ENCODE assay signal across 18 cellular contexts in the genomic region with DNA sequence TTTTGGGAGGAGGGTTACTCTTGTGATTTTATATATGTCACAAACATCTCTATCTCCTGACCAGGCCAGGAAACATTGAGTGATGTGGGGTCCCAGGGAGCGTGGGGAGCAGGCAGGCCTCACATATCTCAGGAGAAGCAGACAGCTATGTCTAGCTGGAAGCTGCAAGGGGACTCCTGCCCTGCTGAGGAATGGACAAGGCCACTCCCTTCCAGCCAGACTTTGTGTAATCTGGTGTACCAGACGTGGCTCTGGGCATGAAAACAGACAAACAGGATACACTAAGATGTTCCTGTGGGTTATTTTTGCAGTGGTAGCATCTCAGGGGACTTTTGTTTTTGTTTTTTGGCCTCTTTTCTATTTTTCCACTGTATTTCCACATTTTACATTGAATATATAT. TPM values are rescaled to one million over a fixed set of nuclear protein-coding genes. Genes with fewer than 3 reads are reported as not detected.
DNase-seq lines count a peak whose midpoint lies in the region; ATAC-seq and TF ChIP-seq lines count a peak whose summit lies in the region.
"Had no signal": no experiment of that assay in that cellular context is flagged by ENCODE, and none has a peak within 500 bp of the region (broad histone marks: within the 10 kb centered on the region; RNA-seq: fewer than 3 reads in every experiment).

No MANE protein-coding gene starts in this region.

- H3K9me3 Mint-ChIP-seq in MCF 10A (ENCODE audit: unreplicated experiment), result peaks cover 7% of the 10 kb centered on the region
- H3K9me3 Mint-ChIP-seq: CD8-positive, alpha-beta T cell; memory B cell had no signal

- DNase-seq in MCF 10A (ENCODE audit: unreplicated experiment), result no peak
- DNase-seq in breast epithelium (ENCODE audit: low spot score in 2 of 2), result no peak
- peak; percentile 13 for DNase-seq in ecto neural progenitor cell (ENCODE audit: low spot score)
- no peak for DNase-seq in lower lobe of right lung
- peak in 1 of 2 donors; percentile 45 for DNase-seq in tibial nerve (ENCODE audit: low spot score in 2 of 2)
- DNase-seq in activated effector memory CD4-positive, alpha-beta T cell treated with Interleukin-2 at 50 U/mL for 16 hours, result no peak
- DNase-seq in NCI-H1694 (lab: John Stamatoyannopoulos, UW), result no peak
- DNase-seq in NCI-H1417 treated with DMSO at 0.1 percent for 48 hours (lab: John Stamatoyannopoulos, UW), result no peak
- DNase-seq: 8988T; amygdala; CD8-positive, alpha-beta T cell; H7; NCI-H1105; NCI-H226; occipital lobe; SJCRH30 had no signal

- no peaks in the 10 kb centered on the region for H3K4me1 ChIP-seq in breast epithelium
- H3K4me1 ChIP-seq in lower lobe of right lung, result peaks cover 19% of the 10 kb centered on the region
- peaks cover 0 to 47% (median 13%) of the 10 kb centered on the region in 4 donors for H3K4me1 ChIP-seq in tibial nerve
- H3K4me1 ChIP-seq: SJCRH30 had no signal

- BruUV-seq in MCF 10A (replicated peaks; lab: Mats Ljungman, UMichigan), result no TSS peak

- no peaks in the 10 kb centered on the region for H3K27me3 Mint-ChIP-seq in MCF 10A (ENCODE audit: insufficient read depth, unreplicated experiment)

- CTCF ChIA-PET in MCF 10A (lab: Yijun Ruan, JAX), result interaction anchor here (0.6 to 2.2 kb wide), 8 partner anchors 10 to 109 kb away, joined by 3 to 10 read pairs (median 4); no protein-coding TSS in a partner anchor

- ATAC-seq in lower lobe of right lung, result no peak
- ATAC-seq: CD8-positive, alpha-beta T cell had no signal

- H3K27ac ChIP-seq in breast epithelium (no peak overlapping the region), lower lobe of right lung (peak overlapping the region; percentile 60), tibial nerve (peak overlapping the region in 3 of 4 donors; percentile 2 to 78 (median 73))
- H3K27ac ChIP-seq: SJCRH30 had no signal

- H3K36me3 Mint-ChIP-seq in MCF 10A (ENCODE audit: insufficient read depth, unreplicated experiment), result no peaks in the 10 kb centered on the region
- H3K36me3 Mint-ChIP-seq: CD8-positive, alpha-beta T cell had no signal

- H3K36me3 ChIP-seq in breast epithelium (no peaks in the 10 kb centered on the region), lower lobe of right lung (no peaks in the 10 kb centered on the region), tibial nerve (no peaks in the 10 kb centered on the region)
- H3K36me3 ChIP-seq: SJCRH30 had no signal

- H3K9me3 ChIP-seq in breast epithelium, result no peaks in the 10 kb centered on the region
- no peaks in the 10 kb centered on the region for H3K9me3 ChIP-seq in lower lobe of right lung
- no peaks in the 10 kb centered on the region for H3K9me3 ChIP-seq in tibial nerve
- H3K9me3 ChIP-seq: SJCRH30 had no signal

- peak overlapping the region; percentile 82 for H3K27ac Mint-ChIP-seq in MCF 10A (ENCODE audit: low read depth, unreplicated experiment)
- H3K27ac Mint-ChIP-seq: CD8-positive, alpha-beta T cell; memory B cell had no signal

- H3K27me3 ChIP-seq in breast epithelium (no peaks in the 10 kb centered on the region), lower lobe of right lung (ENCODE audit: low read depth) (no peaks in the 10 kb centered on the region), tibial nerve (no peaks in the 10 kb centered on the region)
- H3K27me3 ChIP-seq: SJCRH30 had no signal

- H3K4me3 ChIP-seq in breast epithelium (no peak overlapping the region), lower lobe of right lung (no peak overlapping the region), tibial nerve (no peak overlapping the region)
- H3K4me3 ChIP-seq: SJCRH30 had no signal

- H3K4me1 Mint-ChIP-seq in MCF 10A (ENCODE audit: insufficient read depth, unreplicated experiment), result peaks cover 18% of the 10 kb centered on the region

- intact Hi-C loops in MCF 10A (cut with micrococcal nuclease), result no loop called here
- intact Hi-C loops in breast epithelium (cut with DNase I; ENCODE audit: low total_unique reads), result no loop called here
- intact Hi-C loops in lower lobe of right lung (cut with DNase I), result no loop called here

- TF ChIP-seq CTCF in MCF 10A (IDR thresholded peaks at IDR 0.05; ENCODE audit: unreplicated experiment) (no peak), breast epithelium (IDR thresholded peaks at IDR 0.05) (no peak), lower lobe of right lung (IDR thresholded peaks at IDR 0.05) (no peak), tibial nerve (IDR thresholded peaks at IDR 0.05) (no peak)

- WGBS in tibial nerve, 2 donors, result 18 to 25% methylated on average over 2 of the region's 2 CpGs

- TF ChIP-seq POLR2A in breast epithelium (IDR thresholded peaks at IDR 0.05) (no peak), tibial nerve (IDR thresholded peaks at IDR 0.05) (no peak)

- POLR2A ChIA-PET in MCF 10A (lab: Yijun Ruan, JAX), result interaction anchor here (1.0 kb wide), 1 partner anchor 12 kb away, joined by 3 read pairs; no protein-coding TSS in a partner anchor

- no peak overlapping the region for H3K4me3 Mint-ChIP-seq in MCF 10A (ENCODE audit: unreplicated experiment)
- H3K4me3 Mint-ChIP-seq: CD8-positive, alpha-beta T cell; memory B cell had no signal

- TF ChIP-seq EP300 in tibial nerve (IDR thresholded peaks at IDR 0.05), result peak in 1 of 2 donors; percentile 73

RNA-seq across cellular contexts. Expression of a gene that starts 23.2 kb away (rescaled TPM):
- total RNA-seq in MCF 10A (2022), result not detected in 2 replicates
- not detected for total RNA-seq in breast epithelium
- not detected for total RNA-seq in lower lobe of right lung
- total RNA-seq in tibial nerve, result not detected
- total RNA-seq: CD8-positive, alpha-beta T cell; fibroblast of lung; H7; occipital lobe; SJCRH30 had no signal

RNA-seq across cellular contexts. Expression of a gene that starts 43.2 kb away (rescaled TPM):
- total RNA-seq in MCF 10A (2022), result 0.42 and 0.61 TPM in 2 replicates
- total RNA-seq in breast epithelium, result 10 to 100 TPM in 1 of 3 donors, 1 to 10 TPM in 2; 1.8 to 15.8 (median 6.9) TPM
- 5.3 TPM for total RNA-seq in lower lobe of right lung
- total RNA-seq in tibial nerve, result 10 to 100 TPM; 25.2 to 59.0 (median 38.6) TPM
- total RNA-seq: H7, SJCRH30 had no signal

RNA-seq across cellular contexts. Expression of a gene that starts 48.2 kb away (rescaled TPM):
- 140 and 161 TPM in 2 replicates for total RNA-seq in MCF 10A (2022)
- total RNA-seq in breast epithelium, result 100 to 1,000 TPM; 131 to 185 (median 148) TPM
- total RNA-seq in lower lobe of right lung, result 83.8 TPM
- total RNA-seq in tibial nerve, result 100 to 1,000 TPM; 155 to 204 (median 186) TPM

RNA-seq across cellular contexts. Expression of a gene that starts 53.5 kb away (rescaled TPM):
- total RNA-seq in MCF 10A (2022) (not detected in 2 replicates), breast epithelium (10 to 100 TPM in 2 of 3 donors, 1 to 10 TPM in 1; 8.2 to 17.4 (median 13.8) TPM), lower lobe of right lung (7.3 TPM), tibial nerve (10 to 100 TPM in 3 of 4 donors, 1 to 10 TPM in 1; 9.0 to 20.0 (median 16.7) TPM)
- total RNA-seq: H7, SJCRH30 had no signal

Comparison
In these comparisons a context has a peak if more than half of its experiments do, and no peak if none do; other contexts are left out.
1. H3K27ac ChIP-seq: peak in lower lobe of right lung (single experiment) and tibial nerve (3 of 4); none in breast epithelium (0 of 2).